8 cellular contexts compared by ENCODE assay signal in genomic region chr9:131418143-131419028, GRCh38. TPM values are rescaled to one million over a fixed set of nuclear protein-coding genes. Genes with fewer than 3 reads are reported as not detected.
DNase-seq lines count a peak whose midpoint lies in the region; ATAC-seq and TF ChIP-seq lines count a peak whose summit lies in the region.

No MANE protein-coding gene starts in this region.

- H3K9me3 ChIP-seq in T-helper 17 cell (ENCODE audit: control insufficient read depth, low read length, poor library complexity, severe bottlenecking) (no peaks in the 10 kb centered on the region), left ventricle myocardium inferior (replicated peaks) (no peaks in the 10 kb centered on the region), gastrocnemius medialis (no peaks in the 10 kb centered on the region)

- CTCF ChIA-PET in activated CD4-positive, alpha-beta T cell treated with anti-CD3 and anti-CD28 coated beads, Interleukin-2, amount 10 ng/mL, durations not matched to agents 7 days and 5 days (lab: Charles Lee), result interaction anchor here (0.8 to 2.1 kb wide), 4 partner anchors 10 to 20 kb away, joined by 3 to 8 read pairs (median 3); no protein-coding TSS in a partner anchor

- no peak overlapping the region for H3K4me3 ChIP-seq in left ventricle myocardium inferior
- no peak overlapping the region for H3K4me3 ChIP-seq in gastrocnemius medialis

- H3K27me3 ChIP-seq in left ventricle myocardium inferior (ENCODE audit: low read depth) (no peaks in the 10 kb centered on the region), gastrocnemius medialis (no peaks in the 10 kb centered on the region)

- no peaks in the 10 kb centered on the region for H3K27me3 Mint-ChIP-seq in activated CD4-positive, alpha-beta T cell treated with anti-CD3 and anti-CD28 coated beads, Interleukin-2, amount 10 ng/mL, durations not matched to agents 7 days and 5 days
- no peaks in the 10 kb centered on the region for H3K27me3 Mint-ChIP-seq in T-helper 17 cell

- POLR2A ChIA-PET in activated CD4-positive, alpha-beta T cell treated with anti-CD3 and anti-CD28 coated beads, Interleukin-2, amount 10 ng/mL, durations not matched to agents 7 days and 5 days (lab: Charles Lee), result no interaction called here

- no peaks in the 10 kb centered on the region for H3K9me3 Mint-ChIP-seq in activated CD4-positive, alpha-beta T cell treated with anti-CD3 and anti-CD28 coated beads, Interleukin-2, amount 10 ng/mL, durations not matched to agents 7 days and 5 days

- ATAC-seq in T-helper 17 cell (peak; percentile 18), gastrocnemius medialis (peak; percentile 58 to 62), HG02588 (IDR thresholded peaks at IDR 0.05; ENCODE audit: unreplicated experiment) (no peak), GM18502 (IDR thresholded peaks at IDR 0.05; ENCODE audit: poor library complexity, unreplicated experiment) (no peak)

- peak overlapping the region; percentile 59 for H3K4me3 Mint-ChIP-seq in activated CD4-positive, alpha-beta T cell treated with anti-CD3 and anti-CD28 coated beads, Interleukin-2, amount 10 ng/mL, durations not matched to agents 7 days and 5 days
- H3K4me3 Mint-ChIP-seq in T-helper 17 cell, result peak overlapping the region; percentile 75

- peak overlapping the region; percentile 59 for H3K27ac ChIP-seq in left ventricle myocardium inferior (replicated peaks)
- H3K27ac ChIP-seq in gastrocnemius medialis, result peak overlapping the region; percentile 68 to 86 (median 76)

- H3K4me1 ChIP-seq in left ventricle myocardium inferior, result peaks cover 100% of the 10 kb centered on the region
- H3K4me1 ChIP-seq in gastrocnemius medialis, result peaks cover 82 to 90% of the 10 kb centered on the region in 2 donors

- H3K27ac Mint-ChIP-seq in activated CD4-positive, alpha-beta T cell treated with anti-CD3 and anti-CD28 coated beads, Interleukin-2, amount 10 ng/mL, durations not matched to agents 7 days and 5 days, result peak overlapping the region; percentile 85
- peak overlapping the region; percentile 91 for H3K27ac Mint-ChIP-seq in T-helper 17 cell

- H3K4me1 Mint-ChIP-seq in activated CD4-positive, alpha-beta T cell treated with anti-CD3 and anti-CD28 coated beads, Interleukin-2, amount 10 ng/mL, durations not matched to agents 7 days and 5 days, result peaks cover 98% of the 10 kb centered on the region
- H3K4me1 Mint-ChIP-seq in T-helper 17 cell, result peaks cover 69% of the 10 kb centered on the region

- in situ Hi-C loops in gastrocnemius medialis (cut with MboI; ENCODE audit: low sequenced_read_pairs in 4 of 4), result no loop called here

- H3K36me3 Mint-ChIP-seq in activated CD4-positive, alpha-beta T cell treated with anti-CD3 and anti-CD28 coated beads, Interleukin-2, amount 10 ng/mL, durations not matched to agents 7 days and 5 days (ENCODE audit: low read depth), result peaks cover 61% of the 10 kb centered on the region
- H3K36me3 Mint-ChIP-seq in T-helper 17 cell (ENCODE audit: low read depth), result peaks cover 6% of the 10 kb centered on the region

- intact Hi-C loops in left ventricle myocardium inferior (cut with micrococcal nuclease), result no loop called here
- intact Hi-C loops in gastrocnemius medialis (cut with DNase I; ENCODE audit: low total_unique reads), result loop anchor here (2.0 kb wide), 2 partner anchors 16 to 26 kb away; no protein-coding TSS in a partner anchor

- no peak for TF ChIP-seq CTCF in left ventricle myocardium inferior (IDR thresholded peaks at IDR 0.05; ENCODE audit: borderline replicate concordance)
- TF ChIP-seq CTCF in gastrocnemius medialis (IDR thresholded peaks at IDR 0.05 in 4 of 5, conservative IDR thresholded peaks at IDR 0.05 in 1 of 5), result no peak

- TF ChIP-seq POLR2A in gastrocnemius medialis (IDR thresholded peaks at IDR 0.05), result no peak

- no peak for DNase-seq in activated CD4-positive, alpha-beta T cell treated with anti-CD3 and anti-CD28 coated beads, Interleukin-2, amount 10 ng/mL, durations not matched to agents 7 days and 5 days
- DNase-seq in activated CD4-positive, alpha-beta T cell treated with anti-CD3 and anti-CD28 coated beads, Interleukin-2, amount 50 U/mL, for 48 hours, result no peak
- no peak for DNase-seq in T-helper 17 cell
- peak; percentile 39 for DNase-seq in left ventricle myocardium inferior
- DNase-seq in gastrocnemius medialis, result peak; percentile 51 to 66
- no peak for DNase-seq in activated CD4-positive, CD25-positive, alpha-beta regulatory T cell treated with anti-CD3 and anti-CD28 coated beads, Interleukin-2, amount 50 U/mL, for 72 hours

- H3K36me3 ChIP-seq in left ventricle myocardium inferior, result no peaks in the 10 kb centered on the region
- no peaks in the 10 kb centered on the region for H3K36me3 ChIP-seq in gastrocnemius medialis

RNA-seq across cellular contexts. Expression of gene PRRC2B, which starts 24.5 kb away (rescaled TPM):
- 100 to 1,000 TPM; 281 to 303 TPM for total RNA-seq in activated CD4-positive, alpha-beta T cell treated with anti-CD3 and anti-CD28 coated beads, Interleukin-2, amount 10 ng/mL, durations not matched to agents 7 days and 5 days
- total RNA-seq in T-helper 17 cell (100 to 1,000 TPM; 193 to 241 TPM), left ventricle myocardium inferior (109 TPM), gastrocnemius medialis (10 to 100 TPM; 29.9 to 41.6 (median 37.2) TPM)

Comparison
In these comparisons a context has a peak if more than half of its experiments do, and no peak if none do; other contexts are left out.
1. DNase-seq: peak in left ventricle myocardium inferior (single experiment) and gastrocnemius medialis (2 of 2); none in activated CD4-positive, alpha-beta T cell treated with anti-CD3 and anti-CD28 coated beads, Interleukin-2, amount 10 ng/mL, durations not matched to agents 7 days and 5 days (single experiment), activated CD4-positive, alpha-beta T cell treated with anti-CD3 and anti-CD28 coated beads, Interleukin-2, amount 50 U/mL, for 48 hours (0 of 2), T-helper 17 cell (0 of 3) and activated CD4-positive, CD25-positive, alpha-beta regulatory T cell treated with anti-CD3 and anti-CD28 coated beads, Interleukin-2, amount 50 U/mL, for 72 hours (single experiment).
2. ATAC-seq: peak in T-helper 17 cell (single experiment) and gastrocnemius medialis (2 of 2); none in HG02588 (single experiment) and GM18502 (single experiment).